ENCODE assay signal across 13 cellular contexts in genomic region chr19:56113071-56113632, GRCh38. TPM values are rescaled to one million over a fixed set of nuclear protein-coding genes. Genes with fewer than 3 reads are reported as not detected.
A peak's percentile ranks its signal among the peaks of the same experiment; 100 is the strongest.
DNase-seq lines count a peak whose midpoint lies in the region; ATAC-seq and TF ChIP-seq lines count a peak whose summit lies in the region.
"Had no signal": no experiment of that assay in that cellular context is flagged by ENCODE, and none has a peak within 500 bp of the region (broad histone marks: within the 10 kb centered on the region; RNA-seq: fewer than 3 reads in every experiment).

No MANE protein-coding gene starts in this region.

- H3K9me2 ChIP-seq in SK-N-SH: no peaks in the 10 kb centered on the region

- H3K79me2 ChIP-seq in SK-N-SH (ENCODE audit: insufficient read depth): peaks cover 95% of the 10 kb centered on the region

- H3K4me1 Mint-ChIP-seq in activated CD4-positive, alpha-beta T cell treated with anti-CD3 and anti-CD28 coated beads, Interleukin-2, amount 10 ng/mL, durations not matched to agents 24 days and 14 days: peaks cover 32% of the 10 kb centered on the region

- in situ Hi-C loops in Panc1 (cut with HindIII; ENCODE audit: low pct_unique_long_range_greater_than_20kb, low sequenced_read_pairs): no loop called here

- no peak overlapping the region for H3K4me2 ChIP-seq in SK-N-SH

- BruUV-seq in Panc1 (replicated peaks; lab: Mats Ljungman, UMichigan): no TSS peak

- no peaks in the 10 kb centered on the region for H3K27me3 ChIP-seq in Panc1 (ENCODE audit: control insufficient read depth, insufficient read depth, low read length)
- no peaks in the 10 kb centered on the region for H3K27me3 ChIP-seq in gastroesophageal sphincter
- H3K27me3 ChIP-seq in spleen (replicated peaks in 1 of 7): no peaks in the 10 kb centered on the region
- H3K27me3 ChIP-seq in SK-N-SH (ENCODE audit: insufficient read depth): no peaks in the 10 kb centered on the region
- H3K27me3 ChIP-seq: colonic mucosa had no signal

- H3K36me3 ChIP-seq in Panc1 (ENCODE audit: control insufficient read depth, insufficient read depth, low read length): no peaks in the 10 kb centered on the region
- H3K36me3 ChIP-seq in gastroesophageal sphincter: peaks cover 0 to 6% of the 10 kb centered on the region in 2 donors
- H3K36me3 ChIP-seq in spleen: peaks cover 0 to 26% (median 0%) of the 10 kb centered on the region in 6 donors
- peaks cover 0 to 6% of the 10 kb centered on the region in 2 experiments for H3K36me3 ChIP-seq in SK-N-SH (replicated peaks in 1 of 2; ENCODE audit: control insufficient read depth in 1 of 2, insufficient read depth in 2 of 2, low read length in 1 of 2)
- H3K36me3 ChIP-seq: colonic mucosa had no signal

- CTCF ChIA-PET in Panc1 (lab: Charles Lee) (no interaction called here), SK-N-SH (lab: Yijun Ruan, JAX) (interaction anchor here (2.4 kb wide), 1 partner anchor 32 kb away, joined by 6 read pairs; no protein-coding TSS in a partner anchor)

- no peak for TF ChIP-seq RAD21 in SK-N-SH (IDR thresholded peaks at IDR 0.05; ENCODE audit: low read length)

- no peaks in the 10 kb centered on the region for H3F3A ChIP-seq in SK-N-SH (replicated peaks; ENCODE audit: insufficient read depth)

- H4K20me1 ChIP-seq in SK-N-SH (ENCODE audit: insufficient read depth): peaks cover 98% of the 10 kb centered on the region

- no peak overlapping the region for H3K9ac ChIP-seq in SK-N-SH

- peak overlapping the region; percentile 87 for H3K27ac ChIP-seq in Panc1 (ENCODE audit: low read length)
- H3K27ac ChIP-seq in gastroesophageal sphincter: peak overlapping the region in 3 of 4 donors; percentile 84 to 87 (median 85)
- peak overlapping the region; percentile 42 to 100 (median 84) for H3K27ac ChIP-seq in spleen
- H3K27ac ChIP-seq in SK-N-SH (ENCODE audit: low read depth in 2 of 2, low read length in 1 of 2): no peak overlapping the region
- H3K27ac ChIP-seq: colonic mucosa had no signal

- TF ChIP-seq POLR2A in gastroesophageal sphincter (IDR thresholded peaks at IDR 0.05) (no peak), spleen (IDR thresholded peaks at IDR 0.05) (no peak)

- H3K4me3 ChIP-seq in Panc1 (ENCODE audit: low read depth in 2 of 2, low read length in 2 of 2) (no peak overlapping the region), gastroesophageal sphincter (no peak overlapping the region), spleen (peak overlapping the region in 1 of 8 donors; percentile 60), SK-N-SH (ENCODE audit: low read depth in 2 of 2, low read length in 1 of 2) (no peak overlapping the region)
- H3K4me3 ChIP-seq: colonic mucosa, lung had no signal

- H3K27ac Mint-ChIP-seq in activated CD4-positive, alpha-beta T cell treated with anti-CD3 and anti-CD28 coated beads, Interleukin-2, amount 10 ng/mL, durations not matched to agents 24 days and 14 days: peak overlapping the region; percentile 25

- TF ChIP-seq EP300 in gastroesophageal sphincter (IDR thresholded peaks at IDR 0.05) (no peak), SK-N-SH (IDR thresholded peaks at IDR 0.05; ENCODE audit: borderline replicate concordance in 1 of 2, low read depth in 1 of 2, low read length in 1 of 2) (no peak)

- no peaks in the 10 kb centered on the region for H3K9me3 Mint-ChIP-seq in activated CD4-positive, alpha-beta T cell treated with anti-CD3 and anti-CD28 coated beads, Interleukin-2, amount 10 ng/mL, durations not matched to agents 24 days and 14 days

- POLR2A ChIA-PET in Panc1 (lab: Charles Lee): interaction anchor here (0.6 kb wide), 1 partner anchor 8 kb away, joined by 3 read pairs; the partner anchor contains the start of gene ZNF787
- POLR2A ChIA-PET in SK-N-SH (lab: Yijun Ruan, JAX): interaction anchor here (0.5 kb wide), 1 partner anchor 7 kb away, joined by 3 read pairs; no protein-coding TSS in a partner anchor

- no peak for DNase-seq in activated CD4-positive, alpha-beta T cell treated with anti-CD3 and anti-CD28 coated beads, Interleukin-2, amount 10 ng/mL, durations not matched to agents 24 days and 14 days
- DNase-seq in activated CD4-positive, alpha-beta T cell treated with anti-CD3 and anti-CD28 coated beads for 4 hours: no peak
- DNase-seq in Panc1 (ENCODE audit: low read depth, low spot score): no peak
- no peak for DNase-seq in spleen
- no peak for DNase-seq in nucleus accumbens (lab: John Stamatoyannopoulos, UW)
- no peak for DNase-seq in SK-N-SH
- DNase-seq in stimulated activated CD8-positive, alpha-beta memory T cell treated with anti-CD3 and anti-CD28 coated beads, Interleukin-4, amount 100 ng/mL, for 48 hours: no peak
- DNase-seq: colonic mucosa, DMS79, foreskin melanocyte, PC-3 had no signal

- intact Hi-C loops in activated CD4-positive, alpha-beta T cell treated with anti-CD3 and anti-CD28 coated beads, Interleukin-2, amount 10 ng/mL, durations not matched to agents 24 days and 14 days (cut with micrococcal nuclease): loop anchor here (10.0 kb wide), 1 partner anchor 52 kb away; no protein-coding TSS in a partner anchor
- intact Hi-C loops in Panc1 (cut with micrococcal nuclease; ENCODE audit: unreplicated experiment) (no loop called here), spleen (cut with DNase I; ENCODE audit: low total_unique reads) (no loop called here)

- TF ChIP-seq CTCF in Panc1 (IDR thresholded peaks at IDR 0.05): no peak
- TF ChIP-seq CTCF in gastroesophageal sphincter (IDR thresholded peaks at IDR 0.05): no peak
- peak in 1 of 11 experiments; percentile 14 for TF ChIP-seq CTCF in spleen (IDR thresholded peaks at IDR 0.05 in 8 of 11, conservative IDR thresholded peaks at IDR 0.05 in 3 of 11)
- no peak for TF ChIP-seq CTCF in SK-N-SH (IDR thresholded peaks at IDR 0.05)

- peak overlapping the region; percentile 10 for H3K4me3 Mint-ChIP-seq in activated CD4-positive, alpha-beta T cell treated with anti-CD3 and anti-CD28 coated beads, Interleukin-2, amount 10 ng/mL, durations not matched to agents 24 days and 14 days

- H3K27me3 Mint-ChIP-seq in activated CD4-positive, alpha-beta T cell treated with anti-CD3 and anti-CD28 coated beads, Interleukin-2, amount 10 ng/mL, durations not matched to agents 24 days and 14 days: no peaks in the 10 kb centered on the region

- H3K9me3 ChIP-seq in Panc1 (ENCODE audit: control insufficient read depth, insufficient read depth, low read depth, low read length) (no peaks in the 10 kb centered on the region), gastroesophageal sphincter (no peaks in the 10 kb centered on the region), spleen (no peaks in the 10 kb centered on the region), SK-N-SH (no peaks in the 10 kb centered on the region)
- H3K9me3 ChIP-seq: colonic mucosa had no signal

- H3K36me3 Mint-ChIP-seq in activated CD4-positive, alpha-beta T cell treated with anti-CD3 and anti-CD28 coated beads, Interleukin-2, amount 10 ng/mL, durations not matched to agents 24 days and 14 days (ENCODE audit: low read depth): peaks cover 15% of the 10 kb centered on the region

- H2AFZ ChIP-seq in SK-N-SH (ENCODE audit: low read depth): no peak overlapping the region

- no peak for ATAC-seq in Panc1
- ATAC-seq in gastroesophageal sphincter: no peak
- ATAC-seq: PC-3 had no signal

- H3K4me1 ChIP-seq in Panc1 (ENCODE audit: control insufficient read depth, insufficient read depth, low read length) (peaks cover 93% of the 10 kb centered on the region), gastroesophageal sphincter (peaks cover 10 to 100% (median 77%) of the 10 kb centered on the region in 3 donors), spleen (peaks cover 84 to 100% (median 98%) of the 10 kb centered on the region in 6 donors), SK-N-SH (ENCODE audit: control insufficient read depth in 1 of 2, insufficient read depth in 2 of 2, low read depth in 1 of 2, low read length in 1 of 2) (peaks cover 5 to 33% of the 10 kb centered on the region in 2 experiments; a peak in 2 of 4 replicates)

- WGBS in gastroesophageal sphincter (ENCODE audit: low coverage in 1 of 2), 2 donors: 73 to 84% methylated on average over 14 to 19 of the region's 20 CpGs
- WGBS in spleen, 5 donors: 28 to 52% (median 36%) methylated on average over 20 of the region's 20 CpGs
- 92% methylated on average over 20 of the region's 20 CpGs for WGBS in SK-N-SH (ENCODE audit: low lambda C conversion rate)

TF ChIP-seq in SK-N-SH, 30 proteins besides CTCF, POLR2A, EP300 and RAD21 (continues in another document):
- no peak for TF ChIP-seq FOSL2 (IDR thresholded peaks at IDR 0.05; ENCODE audit: borderline replicate concordance, low read depth)
- TF ChIP-seq MEF2A (IDR thresholded peaks at IDR 0.05; ENCODE audit: borderline replicate concordance, low read depth): no peak
- TF ChIP-seq MXI1 (IDR thresholded peaks at IDR 0.05; ENCODE audit: low read depth, low read length): no peak
- TF ChIP-seq RCOR1 (IDR thresholded peaks at IDR 0.05; ENCODE audit: low read length): no peak
- no peak for TF ChIP-seq ELF1 (IDR thresholded peaks at IDR 0.05)

RNA-seq across cellular contexts. Expression of gene ZNF787, which starts 7.9 kb away (rescaled TPM):
- total RNA-seq in activated CD4-positive, alpha-beta T cell treated with anti-CD3 and anti-CD28 coated beads, Interleukin-2, amount 10 ng/mL, durations not matched to agents 24 days and 14 days: 36.4 and 37.0 TPM in 2 replicates
- total RNA-seq in Panc1 (2021; ENCODE audit: unreplicated experiment) (132 TPM), gastroesophageal sphincter (10 to 100 TPM; 18.6 to 31.8 (median 19.7) TPM), spleen (10 to 100 TPM; 18.0 to 53.8 (median 42.8) TPM)
- 200 TPM for polyA plus RNA-seq in Panc1 (2012; ENCODE audit: insufficient read length)
- polyA plus RNA-seq in spleen (10 to 100 TPM; 16.6 to 39.0 (median 21.1) TPM), SK-N-SH (2012; rRNA removed) (14.3 and 16.0 TPM in 2 replicates)
- 5.9 and 10.5 TPM in 2 replicates for polyA plus RNA-seq in SK-N-SH (2012; cell fraction: cytosol; rRNA removed)
- polyA plus RNA-seq in SK-N-SH (2012; cell fraction: nucleus; rRNA removed): 23.9 and 26.9 TPM in 2 replicates

RNA-seq across cellular contexts. Expression of gene ZNF444, which starts 27.9 kb away (rescaled TPM):
- 35.5 and 35.7 TPM in 2 replicates for total RNA-seq in activated CD4-positive, alpha-beta T cell treated with anti-CD3 and anti-CD28 coated beads, Interleukin-2, amount 10 ng/mL, durations not matched to agents 24 days and 14 days
- total RNA-seq in Panc1 (2021; ENCODE audit: unreplicated experiment) (81.5 TPM), gastroesophageal sphincter (10 to 100 TPM; 36.2 to 57.9 (median 41.3) TPM), spleen (10 to 100 TPM; 17.0 to 27.9 (median 23.1) TPM)
- 95.0 TPM for polyA plus RNA-seq in Panc1 (2012; ENCODE audit: insufficient read length)
- polyA plus RNA-seq in spleen (10 to 100 TPM; 17.0 to 35.1 (median 22.6) TPM), SK-N-SH (2012; rRNA removed) (21.8 and 23.2 TPM in 2 replicates)
- 9.6 and 13.9 TPM in 2 replicates for polyA plus RNA-seq in SK-N-SH (2012; cell fraction: cytosol; rRNA removed)
- polyA plus RNA-seq in SK-N-SH (2012; cell fraction: nucleus; rRNA removed): 68.1 and 90.5 TPM in 2 replicates

Comparison
In these comparisons a context has a peak if more than half of its experiments do, and no peak if none do; other contexts are left out.
1. H3K27ac ChIP-seq: peak in Panc1 (single experiment), gastroesophageal sphincter (3 of 4) and spleen (8 of 8); none in SK-N-SH (0 of 2).